ENCODE assay signal across 17 cellular contexts in genomic region chr15:35383511-35383910, GRCh38.
"Had no signal": no experiment of that assay in that cellular context is flagged by ENCODE, and none has a peak within 500 bp of the region (broad histone marks: within the 10 kb centered on the region; RNA-seq: fewer than 3 reads in every experiment).

No MANE protein-coding gene starts in this region.

- H3K4me1 ChIP-seq: colonic mucosa, right atrium auricular region, sigmoid colon, tibial artery, upper lobe of left lung, uterus had no signal

- H3K27ac ChIP-seq: colonic mucosa, right atrium auricular region, sigmoid colon, skin epidermis, tibial artery, upper lobe of left lung, uterus had no signal

- DNase-seq: colonic mucosa; dermis blood vessel endothelial cell; immature natural killer cell; left cardiac atrium; left ventricle myocardium superior; mesenchymal stem cell; naive B cell; nephron progenitor cell; sigmoid colon; stimulated activated CD4-positive, alpha-beta T cell treated with anti-CD3 and anti-CD28 coated beads, Interleukin-12 subunit alpha, Interleukin-12 subunit beta, amount 100 ng/mL, for 4 hours; stimulated activated naive CD4-positive, alpha-beta T cell; tibial artery; upper lobe of left lung; uterus had no signal

- H3K4me3 ChIP-seq: colonic mucosa, lung, right atrium auricular region, sigmoid colon, skin epidermis, tibial artery, upper lobe of left lung, uterus had no signal

- H3K27ac Mint-ChIP-seq: immature natural killer cell, naive B cell, nephron progenitor cell had no signal

- H3K9me3 ChIP-seq: colonic mucosa, right atrium auricular region, sigmoid colon, uterus had no signal

- H3K36me3 ChIP-seq: colonic mucosa, right atrium auricular region, sigmoid colon, upper lobe of left lung, uterus had no signal

- H3K27me3 Mint-ChIP-seq: naive B cell had no signal

- H3K4me3 Mint-ChIP-seq: immature natural killer cell, naive B cell, nephron progenitor cell had no signal

- ATAC-seq: left cardiac atrium, left ventricle myocardium superior had no signal

- H3K4me1 Mint-ChIP-seq: immature natural killer cell, naive B cell had no signal

- H3K27me3 ChIP-seq: colonic mucosa, right atrium auricular region, sigmoid colon, tibial artery, upper lobe of left lung, uterus had no signal
